ENCODE assay signal across 8 cellular contexts in genomic region chr9:41654349-41654748, GRCh38.
DNase-seq lines count a peak whose midpoint lies in the region; ATAC-seq, FAIRE-seq and TF ChIP-seq lines count a peak whose summit lies in the region.
"Not testable (repeated sequence)": the region's sequence is repeated elsewhere in the genome, so short reads cannot be mapped to it uniquely, and the experiment has no call there.

No MANE protein-coding gene starts in this region.

- intact Hi-C loops in CD4-positive, alpha-beta T cell (cut with DNase I, micrococcal nuclease); kidney (cut with DNase I); stomach (cut with DNase I; ENCODE audit: low total_unique reads): not testable (repeated sequence)

- not testable (repeated sequence) for ATAC-seq in CD4-positive, alpha-beta T cell (ENCODE audit: poor library complexity); T-cell (replicated peaks in 1 of 4)

- not testable (repeated sequence) for H3K36me3 Mint-ChIP-seq in CD4-positive, alpha-beta T cell (ENCODE audit: low read depth); T-cell; activated naive CD8-positive, alpha-beta T cell; progenitor cell of endocrine pancreas (ENCODE audit: insufficient read depth)

- 49 to 68% methylated on average over 16 of the region's 16 CpGs for WGBS in esophagus, 2 donors
- WGBS in stomach, 5 donors = 49 to 76% (median 63%) methylated on average over 14 to 16 of the region's 16 CpGs

- not testable (repeated sequence) for H3K27ac ChIP-seq in CD4-positive, alpha-beta T cell (ENCODE audit: low read depth, low read length)
- H3K27ac ChIP-seq in esophagus (ENCODE audit: low read depth in 2 of 2, low read length in 1 of 2) (peak overlapping the region; percentile 31 to 65), kidney (ENCODE audit: low read depth in 2 of 2, low read length in 2 of 2) (peak overlapping the region in 1 of 2 donors; percentile 80), muscle layer of colon (ENCODE audit: low read depth, low read length) (peak overlapping the region; percentile 63), stomach (peak overlapping the region; percentile 41 to 75 (median 70))

- H3K4me1 Mint-ChIP-seq in CD4-positive, alpha-beta T cell (ENCODE audit: low read depth) = peaks cover 20% of the 10 kb centered on the region
- H3K4me1 Mint-ChIP-seq in T-cell (peaks cover 0 to 12% (median 7%) of the 10 kb centered on the region in 3 donors), progenitor cell of endocrine pancreas (ENCODE audit: low read depth) (peaks cover 30% of the 10 kb centered on the region)
- peaks cover 14% of the 10 kb centered on the region for H3K4me1 Mint-ChIP-seq in activated naive CD8-positive, alpha-beta T cell (ENCODE audit: low read depth)

- H3K9ac ChIP-seq in kidney (ENCODE audit: low read length in 2 of 2); muscle layer of colon (ENCODE audit: low read length): not testable (repeated sequence)

- DNase-seq in CD4-positive, alpha-beta T cell; T-cell; progenitor cell of endocrine pancreas (ENCODE audit: low spot score, unreplicated experiment); stomach: not testable (repeated sequence)
- peak; percentile 65 for DNase-seq in kidney

- TF ChIP-seq POLR2A in stomach (IDR thresholded peaks at IDR 0.05) = not testable (repeated sequence)

- POLR2A ChIA-PET in CD4-positive, alpha-beta T cell (lab: Charles Lee); T-cell (lab: Charles Lee): not testable (repeated sequence)

- not testable (repeated sequence) for H3K9me3 Mint-ChIP-seq in CD4-positive, alpha-beta T cell; T-cell; activated naive CD8-positive, alpha-beta T cell (ENCODE audit: low read depth); progenitor cell of endocrine pancreas (ENCODE audit: low read depth)

- not testable (repeated sequence) for TF ChIP-seq EP300 in stomach (IDR thresholded peaks at IDR 0.05)

- H3K9me3 ChIP-seq in CD4-positive, alpha-beta T cell (ENCODE audit: control insufficient read depth, low read length); esophagus (ENCODE audit: control insufficient read depth in 2 of 2, insufficient read depth in 1 of 2, low read depth in 1 of 2, low read length in 1 of 2); kidney (ENCODE audit: control insufficient read depth in 1 of 2, low read length in 2 of 2); muscle layer of colon (ENCODE audit: low read length); stomach: not testable (repeated sequence)

- H3K4me3 ChIP-seq in esophagus (ENCODE audit: low read depth in 1 of 2, low read length in 2 of 2); kidney (ENCODE audit: low read length in 2 of 2); muscle layer of colon (ENCODE audit: low read depth in 1 of 2, low read length in 2 of 2): not testable (repeated sequence)
- peak overlapping the region in 3 of 4 donors; percentile 9 to 17 (median 14) for H3K4me3 ChIP-seq in stomach

- CTCF ChIA-PET in CD4-positive, alpha-beta T cell (lab: Charles Lee); T-cell (lab: Charles Lee): not testable (repeated sequence)

- H3K36me3 ChIP-seq in esophagus (ENCODE audit: control insufficient read depth in 2 of 2, insufficient read depth in 2 of 2, low read length in 1 of 2); kidney (ENCODE audit: control insufficient read depth in 1 of 2, insufficient read depth in 2 of 2, low read length in 2 of 2); muscle layer of colon (ENCODE audit: insufficient read depth, low read length); stomach: not testable (repeated sequence)

- not testable (repeated sequence) for FAIRE-seq in kidney (lab: Jason Lieb, UNC)

- peaks cover 13% of the 10 kb centered on the region for H3K27me3 Mint-ChIP-seq in CD4-positive, alpha-beta T cell
- not testable (repeated sequence) for H3K27me3 Mint-ChIP-seq in T-cell; activated naive CD8-positive, alpha-beta T cell; progenitor cell of endocrine pancreas

- not testable (repeated sequence) for H3K4me1 ChIP-seq in esophagus (ENCODE audit: control insufficient read depth in 2 of 2, insufficient read depth in 2 of 2, low read length in 1 of 2); kidney (ENCODE audit: control insufficient read depth in 1 of 2, insufficient read depth in 1 of 2, low read depth in 1 of 2, low read length in 2 of 2); muscle layer of colon (ENCODE audit: insufficient read depth, low read length); stomach

- H3K27ac Mint-ChIP-seq in CD4-positive, alpha-beta T cell = peak overlapping the region; percentile 73
- peak overlapping the region in 1 of 2 donors; percentile 85 for H3K27ac Mint-ChIP-seq in T-cell
- not testable (repeated sequence) for H3K27ac Mint-ChIP-seq in activated naive CD8-positive, alpha-beta T cell
- peak overlapping the region; percentile 94 for H3K27ac Mint-ChIP-seq in progenitor cell of endocrine pancreas

- peak overlapping the region; percentile 76 for H3K4me3 Mint-ChIP-seq in CD4-positive, alpha-beta T cell
- H3K4me3 Mint-ChIP-seq in T-cell = peak overlapping the region in 2 of 3 donors; percentile 39 to 61
- H3K4me3 Mint-ChIP-seq in activated naive CD8-positive, alpha-beta T cell = peak overlapping the region; percentile 47
- peak overlapping the region; percentile 30 for H3K4me3 Mint-ChIP-seq in progenitor cell of endocrine pancreas (ENCODE audit: low read depth)

- not testable (repeated sequence) for H3K27me3 ChIP-seq in CD4-positive, alpha-beta T cell (ENCODE audit: control insufficient read depth, insufficient read depth, low read length); esophagus (ENCODE audit: control insufficient read depth in 1 of 2, insufficient read depth in 2 of 2, low read length in 2 of 2); muscle layer of colon (ENCODE audit: control insufficient read depth in 1 of 2, insufficient read depth in 2 of 2, low read length in 2 of 2); stomach

- TF ChIP-seq CTCF in CD4-positive, alpha-beta T cell (IDR thresholded peaks at IDR 0.05); kidney (IDR thresholded peaks at IDR 0.05; ENCODE audit: borderline replicate concordance, extremely low read depth, insufficient read depth); progenitor cell of endocrine pancreas (IDR thresholded peaks at IDR 0.05; ENCODE audit: unreplicated experiment); stomach (IDR thresholded peaks at IDR 0.05): not testable (repeated sequence)
